ENCODE assay signal across 17 cellular contexts in the genomic region with DNA sequence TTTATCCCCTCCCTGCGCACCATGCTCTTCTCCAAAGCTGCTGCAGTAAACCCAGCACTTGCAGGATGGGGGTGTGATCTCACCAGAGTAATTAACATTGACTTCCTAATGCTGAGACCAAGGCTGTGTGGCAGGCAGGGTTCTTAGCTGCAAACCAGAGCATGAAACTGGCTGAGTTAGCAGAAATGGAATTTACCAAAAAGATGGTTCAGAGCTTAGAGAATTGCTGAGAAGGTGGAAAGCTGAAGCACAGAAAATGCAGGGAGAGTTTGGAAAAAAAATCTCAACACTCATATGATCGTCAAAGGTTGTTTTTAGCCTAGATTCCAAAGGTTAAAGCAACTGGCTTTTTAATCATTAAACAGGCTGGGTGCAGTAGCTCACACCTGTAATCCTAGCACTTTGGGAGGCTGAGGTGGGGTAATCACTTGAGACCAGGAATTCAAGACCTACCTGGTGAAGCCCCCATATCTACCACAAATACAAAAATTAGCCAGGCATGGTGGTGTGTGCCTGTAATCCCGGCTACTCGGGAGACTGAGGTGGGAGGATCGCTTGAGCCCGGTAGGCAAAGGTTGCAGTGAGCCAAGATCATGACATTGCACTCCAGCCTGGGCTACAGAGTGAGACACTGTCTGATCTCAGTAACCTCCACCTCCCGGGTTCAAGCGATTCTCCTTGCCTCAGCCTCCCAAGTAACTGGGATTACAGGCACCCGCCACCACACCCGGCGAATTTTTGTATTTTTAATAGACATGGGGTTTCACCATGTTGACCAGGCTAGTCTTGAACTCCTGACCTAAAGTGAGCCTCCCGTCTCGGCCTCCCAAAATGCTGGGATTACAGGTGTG. TPM values are rescaled to one million over a fixed set of nuclear protein-coding genes. Genes with fewer than 3 reads are reported as not detected.
DNase-seq lines count a peak whose midpoint lies in the region; ATAC-seq, FAIRE-seq and TF ChIP-seq lines count a peak whose summit lies in the region.
"Had no signal": no experiment of that assay in that cellular context is flagged by ENCODE, and none has a peak within 500 bp of the region (broad histone marks: within the 10 kb centered on the region; RNA-seq: fewer than 3 reads in every experiment).

No MANE protein-coding gene starts in this region.

- H2AFZ ChIP-seq in mammary epithelial cell (ENCODE audit: low read depth, low read length): no peak overlapping the region
- no peak overlapping the region for H2AFZ ChIP-seq in OCI-LY7 (ENCODE audit: low read length)

- peaks cover 61% of the 10 kb centered on the region for H3K36me3 Mint-ChIP-seq in activated T-helper 17 cell treated with anti-CD3 and anti-CD28 coated beads, Interleukin-2, amount 50 U/mL, for 72 hours (ENCODE audit: low read depth)

- H3K36me3 ChIP-seq in H7 (replicated peaks; ENCODE audit: control insufficient read depth, insufficient read depth, low read length): peaks cover 20% of the 10 kb centered on the region
- H3K36me3 ChIP-seq in mesendoderm (ENCODE audit: control insufficient read depth, insufficient read depth, low read length): peaks cover 12% of the 10 kb centered on the region
- H3K36me3 ChIP-seq in aorta (ENCODE audit: control insufficient read depth in 1 of 2, insufficient read depth in 2 of 2, low read length in 1 of 2): peaks cover 0 to 12% of the 10 kb centered on the region in 2 donors
- peaks cover 30% of the 10 kb centered on the region for H3K36me3 ChIP-seq in mammary epithelial cell (ENCODE audit: insufficient read depth, low read length)
- H3K36me3 ChIP-seq in OCI-LY7 (ENCODE audit: insufficient read depth, low read length): peaks cover 55% of the 10 kb centered on the region

- dilution Hi-C loops in mammary epithelial cell (cut with HindIII; ENCODE audit: low sequenced_read_pairs): no loop called here

- FAIRE-seq in H54 (lab: Jason Lieb, UNC): no peak
- FAIRE-seq: G401.6 had no signal

- peak; percentile 30 for ATAC-seq in activated T-helper 17 cell treated with anti-CD3 and anti-CD28 coated beads, Interleukin-2, amount 50 U/mL, for 72 hours (replicated peaks)
- no peak for ATAC-seq in aorta (ENCODE audit: low FRiP score)
- ATAC-seq: activated CD4-positive, alpha-beta T cell treated with anti-CD3 and anti-CD28 coated beads for 36 hours had no signal

- CTCF ChIA-PET in mammary epithelial cell (lab: Charles Lee; ENCODE audit: low non-redundant PET): no interaction called here
- CTCF ChIA-PET in OCI-LY7 (lab: Charles Lee; ENCODE audit: unreplicated experiment): no interaction called here

- no peak overlapping the region for H3K4ac ChIP-seq in mesendoderm (ENCODE audit: low read depth, low read length)

- H3K4me3 Mint-ChIP-seq in activated T-helper 17 cell treated with anti-CD3 and anti-CD28 coated beads, Interleukin-2, amount 50 U/mL, for 72 hours: no peak overlapping the region
- H3K4me3 Mint-ChIP-seq: activated CD4-positive, alpha-beta T cell treated with anti-CD3 and anti-CD28 coated beads for 36 hours; central memory CD8-positive, alpha-beta T cell; stimulated activated naive CD8-positive, alpha-beta T cell treated with anti-CD3 and anti-CD28 coated beads, Interleukin-15, Interleukin-2, amounts not matched to agents 100 ng/mL and 50 ng/mL, for 24 hours had no signal

- no peak overlapping the region for H2BK15ac ChIP-seq in mesendoderm (replicated peaks; ENCODE audit: low read depth)

- H3K27me3 ChIP-seq in H7 (ENCODE audit: control insufficient read depth, insufficient read depth, low read length) (no peaks in the 10 kb centered on the region), mesendoderm (ENCODE audit: insufficient read depth, low read length, poor library complexity) (no peaks in the 10 kb centered on the region), aorta (ENCODE audit: control insufficient read depth in 1 of 2, insufficient read depth in 2 of 2, low read length in 1 of 2) (no peaks in the 10 kb centered on the region), mammary epithelial cell (ENCODE audit: insufficient read depth, low read length) (no peaks in the 10 kb centered on the region)

- no peak overlapping the region for H2BK120ac ChIP-seq in mesendoderm (ENCODE audit: low read depth, low read length)

- H3K9me2 ChIP-seq in OCI-LY7 (ENCODE audit: insufficient read depth, low read length): no peaks in the 10 kb centered on the region

- DNase-seq in H7 (peak; percentile 46), mesendoderm (peak; percentile 28), H54 (ENCODE audit: insufficient read length, low spot score) (no peak), aorta (no peak), mammary epithelial cell (no peak), OCI-LY7 (ENCODE audit: low spot score) (no peak)
- DNase-seq: activated CD4-positive, alpha-beta T cell treated with anti-CD3 and anti-CD28 coated beads for 36 hours; AML-193; Kasumi-1; NCI-H2081; psoas muscle; stimulated activated CD4-positive, alpha-beta T cell treated with anti-CD3 and anti-CD28 coated beads, Interleukin-4, amount 100 ng/mL, for 1 hour had no signal

- H3K4me2 ChIP-seq in mesendoderm (ENCODE audit: low read length) (no peak overlapping the region), mammary epithelial cell (ENCODE audit: insufficient read depth, low read depth, low read length) (no peak overlapping the region), OCI-LY7 (ENCODE audit: low read length) (no peak overlapping the region)

- H4K20me1 ChIP-seq in mammary epithelial cell (ENCODE audit: insufficient read depth, low read length): no peaks in the 10 kb centered on the region
- H4K20me1 ChIP-seq in OCI-LY7 (ENCODE audit: insufficient read depth, low read length): no peaks in the 10 kb centered on the region

- no peak overlapping the region for H3K56ac ChIP-seq in mesendoderm (ENCODE audit: low read length)

- no peaks in the 10 kb centered on the region for H3K79me2 ChIP-seq in mesendoderm (ENCODE audit: control insufficient read depth, insufficient read depth, low read length)
- no peaks in the 10 kb centered on the region for H3K79me2 ChIP-seq in mammary epithelial cell (ENCODE audit: insufficient read depth, low read length)
- H3K79me2 ChIP-seq in OCI-LY7 (ENCODE audit: insufficient read depth, low read depth, low read length): no peaks in the 10 kb centered on the region

- peak overlapping the region; percentile 0 for H3K27ac Mint-ChIP-seq in activated T-helper 17 cell treated with anti-CD3 and anti-CD28 coated beads, Interleukin-2, amount 50 U/mL, for 72 hours
- H3K27ac Mint-ChIP-seq: stimulated activated naive CD8-positive, alpha-beta T cell treated with anti-CD3 and anti-CD28 coated beads, Interleukin-15, Interleukin-2, amounts not matched to agents 100 ng/mL and 50 ng/mL, for 24 hours had no signal

- POLR2A ChIA-PET in OCI-LY7 (lab: Charles Lee): interaction anchor here (0.7 kb wide), 1 partner anchor 11 kb away, joined by 5 read pairs; no protein-coding TSS in a partner anchor

- no peaks in the 10 kb centered on the region for H3K79me1 ChIP-seq in mesendoderm (ENCODE audit: low read length)

- no peaks in the 10 kb centered on the region for H3K27me3 Mint-ChIP-seq in activated T-helper 17 cell treated with anti-CD3 and anti-CD28 coated beads, Interleukin-2, amount 50 U/mL, for 72 hours
- H3K27me3 Mint-ChIP-seq: activated CD4-positive, alpha-beta T cell treated with anti-CD3 and anti-CD28 coated beads for 36 hours; central memory CD8-positive, alpha-beta T cell; stimulated activated naive CD8-positive, alpha-beta T cell treated with anti-CD3 and anti-CD28 coated beads, Interleukin-15, Interleukin-2, amounts not matched to agents 100 ng/mL and 50 ng/mL, for 24 hours had no signal

- no peak overlapping the region for H3K9ac ChIP-seq in mesendoderm (ENCODE audit: low read length)
- no peak overlapping the region for H3K9ac ChIP-seq in mammary epithelial cell (ENCODE audit: insufficient read depth, low read length)

- in situ Hi-C loops in mammary epithelial cell (cut with MboI; ENCODE audit: low sequenced_read_pairs in 2 of 2): no loop called here

- H4K8ac ChIP-seq in mesendoderm (ENCODE audit: low read depth, low read length): no peak overlapping the region

- peaks cover 8% of the 10 kb centered on the region for H3K4me1 Mint-ChIP-seq in activated T-helper 17 cell treated with anti-CD3 and anti-CD28 coated beads, Interleukin-2, amount 50 U/mL, for 72 hours

- no CpG with 5 or more reads among the region's 13 CpGs for WGBS in mesendoderm (ENCODE audit: extremely low coverage, insufficient coverage, low lambda C conversion rate)
- 88 to 92% methylated on average over 13 of the region's 13 CpGs for WGBS in aorta, 2 donors
- 97% methylated on average over 9 of the region's 13 CpGs for WGBS in mammary epithelial cell (ENCODE audit: low coverage, missing lambda C conversion rate)

- TF ChIP-seq POLR2A in H54 (IDR thresholded peaks at IDR 0.05; ENCODE audit: low read depth, low read length): no peak

- H3K9me3 ChIP-seq in aorta (ENCODE audit: control insufficient read depth, low read length): no peaks in the 10 kb centered on the region
- H3K9me3 ChIP-seq in mammary epithelial cell (replicated peaks; ENCODE audit: insufficient read depth, low read length): no peaks in the 10 kb centered on the region
- H3K9me3 ChIP-seq in OCI-LY7 (ENCODE audit: low read length): no peaks in the 10 kb centered on the region
- H3K9me3 ChIP-seq: psoas muscle had no signal

- no peak overlapping the region for H3K23ac ChIP-seq in mesendoderm (ENCODE audit: low read length)

- TF ChIP-seq CTCF in 22Rv1 (IDR thresholded peaks at IDR 0.05) (no peak), mammary epithelial cell (conservative IDR thresholded peaks at IDR 0.05 in 1 of 2, IDR thresholded peaks at IDR 0.05 in 1 of 2; ENCODE audit: extremely low read depth in 1 of 2, insufficient read depth in 1 of 2, low read depth in 1 of 2, low read length in 2 of 2) (no peak), OCI-LY7 (conservative IDR thresholded peaks at IDR 0.05; ENCODE audit: low read length) (no peak)

- no peak overlapping the region for H4K5ac ChIP-seq in mesendoderm (ENCODE audit: low read length)

- no peak overlapping the region for H2AK5ac ChIP-seq in mesendoderm (ENCODE audit: low read length)

- no peaks in the 10 kb centered on the region for H3K9me3 Mint-ChIP-seq in activated T-helper 17 cell treated with anti-CD3 and anti-CD28 coated beads, Interleukin-2, amount 50 U/mL, for 72 hours
- H3K9me3 Mint-ChIP-seq: central memory CD8-positive, alpha-beta T cell; stimulated activated naive CD8-positive, alpha-beta T cell treated with anti-CD3 and anti-CD28 coated beads, Interleukin-15, Interleukin-2, amounts not matched to agents 100 ng/mL and 50 ng/mL, for 24 hours had no signal

- peak overlapping the region; percentile 69 for H3K27ac ChIP-seq in 22Rv1
- no peak overlapping the region for H3K27ac ChIP-seq in mesendoderm (ENCODE audit: low read depth, low read length)
- H3K27ac ChIP-seq in aorta (ENCODE audit: low read depth in 1 of 2, low read length in 2 of 2): no peak overlapping the region
- no peak overlapping the region for H3K27ac ChIP-seq in mammary epithelial cell (ENCODE audit: insufficient read depth, low read depth, low read length)
- no peak overlapping the region for H3K27ac ChIP-seq in OCI-LY7 (ENCODE audit: low read depth, low read length, poor library complexity, severe bottlenecking)
- H3K27ac ChIP-seq: psoas muscle had no signal

- H3K18ac ChIP-seq in mesendoderm (ENCODE audit: low read length): no peak overlapping the region

- intact Hi-C loops in aorta (cut with DNase I): no loop called here
- intact Hi-C loops in mammary epithelial cell (cut with micrococcal nuclease): no loop called here
- intact Hi-C loops in OCI-LY7 (cut with micrococcal nuclease; ENCODE audit: unreplicated experiment): no loop called here

- BruUV-seq in mammary epithelial cell (replicated peaks; lab: Mats Ljungman, UMichigan): no TSS peak
- BruUV-seq in OCI-LY7 (replicated peaks; lab: Mats Ljungman, UMichigan): no TSS peak

- H3K4me3 ChIP-seq in H7 (ENCODE audit: insufficient read depth, low read depth, low read length) (no peak overlapping the region), mesendoderm (ENCODE audit: low read length) (no peak overlapping the region), aorta (ENCODE audit: low read length in 2 of 2) (no peak overlapping the region), mammary epithelial cell (replicated peaks in 1 of 3; ENCODE audit: insufficient read depth in 1 of 3, low read depth in 2 of 3, low read length in 3 of 3) (no peak overlapping the region), OCI-LY7 (ENCODE audit: low read depth, low read length, poor library complexity, severe bottlenecking) (no peak overlapping the region)
- H3K4me3 ChIP-seq: psoas muscle had no signal

- H3K4me1 ChIP-seq in mesendoderm (ENCODE audit: control insufficient read depth, low read depth, low read length): no peaks in the 10 kb centered on the region
- no peaks in the 10 kb centered on the region for H3K4me1 ChIP-seq in aorta (ENCODE audit: control insufficient read depth in 1 of 2, insufficient read depth in 2 of 2, low read length in 2 of 2)
- H3K4me1 ChIP-seq in mammary epithelial cell (ENCODE audit: insufficient read depth, low read length): peaks cover 1% of the 10 kb centered on the region
- peaks cover 10% of the 10 kb centered on the region for H3K4me1 ChIP-seq in OCI-LY7 (ENCODE audit: insufficient read depth, low read length, poor library complexity, severe bottlenecking)

- H2BK5ac ChIP-seq in mesendoderm (ENCODE audit: low read length): no peak overlapping the region

RNA-seq across cellular contexts. Expression of a gene that starts 6.0 kb away (rescaled TPM):
- total RNA-seq in H7 (2014; rRNA removed; shearing (Covaris generic)): 12.3 and 14.4 TPM in 2 replicates
- 10 to 100 TPM; 33.8 to 38.6 TPM for total RNA-seq in activated T-helper 17 cell treated with anti-CD3 and anti-CD28 coated beads, Interleukin-2, amount 50 U/mL, for 72 hours
- polyA plus RNA-seq in mesendoderm (2013, experiment 1 of 2): 12.0 TPM
- polyA plus RNA-seq in mesendoderm (2013, experiment 2 of 2): 13.0 TPM
- total RNA-seq in aorta (10 to 100 TPM; 39.7 to 43.6 TPM), mammary epithelial cell (10 to 100 TPM; 26.0 to 30.7 TPM), OCI-LY7 (2022) (88.6 and 96.7 TPM in 2 replicates)
- polyA plus RNA-seq in aorta (10 to 100 TPM; 19.9 to 42.5 TPM), mammary epithelial cell (46.6 TPM)
- 34.0 TPM for polyA minus RNA-seq in mammary epithelial cell
- total RNA-seq in OCI-LY7 (2014; rRNA removed; shearing (Covaris generic)): 79.8 and 96.0 TPM in 2 replicates

RNA-seq across cellular contexts. Expression of a gene that starts 48.4 kb away (rescaled TPM):
- total RNA-seq in H7 (2014; rRNA removed; shearing (Covaris generic)): 19.7 and 27.0 TPM in 2 replicates
- 100 to 1,000 TPM in 1 of 2 donors, 10 to 100 TPM in 1; 67.6 to 144 TPM for total RNA-seq in activated T-helper 17 cell treated with anti-CD3 and anti-CD28 coated beads, Interleukin-2, amount 50 U/mL, for 72 hours
- polyA plus RNA-seq in mesendoderm (2013, experiment 1 of 2): 37.5 TPM
- polyA plus RNA-seq in mesendoderm (2013, experiment 2 of 2): 36.2 TPM
- total RNA-seq in aorta (10 to 100 TPM; 69.7 to 86.2 TPM), mammary epithelial cell (10 to 100 TPM; 42.5 to 64.1 TPM), OCI-LY7 (2022) (68.6 and 89.0 TPM in 2 replicates)
- polyA plus RNA-seq in aorta (10 to 100 TPM; 45.4 to 46.7 TPM), mammary epithelial cell (29.0 TPM)
- polyA minus RNA-seq in mammary epithelial cell: 25.5 TPM
- total RNA-seq in OCI-LY7 (2014; rRNA removed; shearing (Covaris generic)): 28.6 and 32.1 TPM in 2 replicates

Comparison
In these comparisons a context has a peak if more than half of its experiments do, and no peak if none do; other contexts are left out.
1. DNase-seq: peak in H7 (single experiment) and mesendoderm (single experiment); none in H54 (single experiment), aorta (0 of 2), mammary epithelial cell (single experiment) and OCI-LY7 (single experiment).